In genomic region chr5:96934291-96934694, GRCh38 we compare ENCODE assay signal across 8 cellular contexts. TPM values are rescaled to one million over a fixed set of nuclear protein-coding genes. Genes with fewer than 3 reads are reported as not detected.
DNase-seq lines count a peak whose midpoint lies in the region; ATAC-seq, FAIRE-seq and TF ChIP-seq lines count a peak whose summit lies in the region.

No MANE protein-coding gene starts in this region.

- H3K27me3 ChIP-seq in IMR-90 (ENCODE audit: control insufficient read depth, insufficient read depth, low read length): no peaks in the 10 kb centered on the region

- H3K9ac ChIP-seq in IMR-90 (ENCODE audit: low read depth, low read length) (peak overlapping the region; percentile 95), kidney (ENCODE audit: low read length in 2 of 2) (peak overlapping the region; percentile 18 to 93)

- WGBS in IMR-90 (ENCODE audit: extremely low coverage in 2 of 2, insufficient read length in 1 of 2), 2 experiments: 0% methylated on average over 3 of the region's 9 CpGs; no CpG with 5 or more reads in 1 of the 2 experiments

- no peak for ATAC-seq in IMR-90 (ENCODE audit: low read depth)
- ATAC-seq in activated naive CD8-positive, alpha-beta T cell treated with anti-CD3 and anti-CD28 coated beads, Interleukin-2, amount 10 ng/mL, durations not matched to agents 7 days and 5 days (ENCODE audit: low read depth): no peak
- no peak for ATAC-seq in GM18867 (IDR thresholded peaks at IDR 0.05; ENCODE audit: unreplicated experiment)

- no peaks in the 10 kb centered on the region for H3K9me3 Mint-ChIP-seq in activated naive CD8-positive, alpha-beta T cell treated with anti-CD3 and anti-CD28 coated beads, Interleukin-2, amount 10 ng/mL, durations not matched to agents 7 days and 5 days

- peak overlapping the region; percentile 89 for H3K14ac ChIP-seq in IMR-90 (replicated peaks; ENCODE audit: low read depth, low read length)

- dilution Hi-C loops in IMR-90 (cut with HindIII; ENCODE audit: low sequenced_read_pairs, unreplicated experiment): no loop called here

- H4K91ac ChIP-seq in IMR-90 (ENCODE audit: insufficient read depth, low read depth, low read length): peak overlapping the region; percentile 83

- no peak for FAIRE-seq in kidney (lab: Jason Lieb, UNC)

- H2BK20ac ChIP-seq in IMR-90 (ENCODE audit: low read depth, low read length): peak overlapping the region; percentile 22

- no peaks in the 10 kb centered on the region for H4K20me1 ChIP-seq in IMR-90 (ENCODE audit: insufficient read depth, low read length)

- no peaks in the 10 kb centered on the region for H3K36me3 ChIP-seq in IMR-90 (ENCODE audit: control insufficient read depth, insufficient read depth, low read length)
- H3K36me3 ChIP-seq in kidney (ENCODE audit: control insufficient read depth in 1 of 2, insufficient read depth in 2 of 2, low read length in 2 of 2): no peaks in the 10 kb centered on the region

- H3K4me3 ChIP-seq in IMR-90 (ENCODE audit: insufficient read depth, low read depth, low read length): peak overlapping the region; percentile 68
- peak overlapping the region; percentile 75 to 90 for H3K4me3 ChIP-seq in kidney (ENCODE audit: low read length in 2 of 2)

- H2BK5ac ChIP-seq in IMR-90 (ENCODE audit: low read depth, low read length, poor library complexity, severe bottlenecking): peak overlapping the region; percentile 96

- no peaks in the 10 kb centered on the region for H3K27me3 Mint-ChIP-seq in activated naive CD8-positive, alpha-beta T cell treated with anti-CD3 and anti-CD28 coated beads, Interleukin-2, amount 10 ng/mL, durations not matched to agents 7 days and 5 days

- H4K5ac ChIP-seq in IMR-90 (ENCODE audit: low read depth, low read length): peak overlapping the region; percentile 72

- H2AK5ac ChIP-seq in IMR-90 (ENCODE audit: low read depth, low read length): peak overlapping the region; percentile 60; the same call in 1 of the 2 replicates

- H3K27ac Mint-ChIP-seq in activated naive CD8-positive, alpha-beta T cell treated with anti-CD3 and anti-CD28 coated beads, Interleukin-2, amount 10 ng/mL, durations not matched to agents 7 days and 5 days: peak overlapping the region; percentile 99

- CTCF ChIA-PET in IMR-90 (lab: Yijun Ruan, JAX): no interaction called here

- H2AFZ ChIP-seq in IMR-90 (replicated peaks; ENCODE audit: low read length, poor library complexity): peak overlapping the region; percentile 95

- peak overlapping the region; percentile 95 for H3K56ac ChIP-seq in IMR-90 (ENCODE audit: extremely low read depth, insufficient read depth, low read length)

- peak overlapping the region; percentile 92 for H3K27ac ChIP-seq in IMR-90 (ENCODE audit: insufficient read depth, low read length)
- H3K27ac ChIP-seq in kidney (ENCODE audit: low read depth in 2 of 2, low read length in 2 of 2): peak overlapping the region; percentile 97 to 99
- H3K27ac ChIP-seq in substantia nigra (ENCODE audit: low read depth, low read length, poor library complexity, severe bottlenecking): peak overlapping the region; percentile 99

- peaks cover 6 to 29% of the 10 kb centered on the region in 2 experiments; a peak in 3 of 4 replicates for H3K79me1 ChIP-seq in IMR-90 (ENCODE audit: low read depth in 1 of 2, low read length in 2 of 2)

- no peak for TF ChIP-seq RAD21 in IMR-90 (IDR thresholded peaks at IDR 0.05; ENCODE audit: low read length)

- in situ Hi-C loops in IMR-90 (cut with MboI; ENCODE audit: low sequenced_read_pairs): no loop called here

- H3K4ac ChIP-seq in IMR-90 (ENCODE audit: low read depth, low read length): peak overlapping the region; percentile 82

- peak overlapping the region; percentile 82 for H2BK120ac ChIP-seq in IMR-90 (ENCODE audit: low read depth, low read length)

- DNase-seq in ELR (ENCODE audit: low read depth) (peak; percentile 49), IMR-90 (peak; percentile 42), kidney (no peak), substantia nigra (lab: John Stamatoyannopoulos, UW) (peak in 3 of 49 donors; percentile 45 to 73 (median 68)), DMS 273 treated with DMSO at 0.1 percent for 48 hours (lab: John Stamatoyannopoulos, UW) (no peak), NCI-H510A treated with DMSO at 0.1 percent for 48 hours (lab: John Stamatoyannopoulos, UW) (no peak)
- DNase-seq in activated naive CD8-positive, alpha-beta T cell treated with anti-CD3 and anti-CD28 coated beads, Interleukin-2, amount 10 ng/mL, durations not matched to agents 7 days and 5 days: no peak

- H2BK15ac ChIP-seq in IMR-90 (ENCODE audit: low read depth, low read length): peak overlapping the region; percentile 67; the same call in 2 of the 3 replicates

- H3K4me3 Mint-ChIP-seq in activated naive CD8-positive, alpha-beta T cell treated with anti-CD3 and anti-CD28 coated beads, Interleukin-2, amount 10 ng/mL, durations not matched to agents 7 days and 5 days: peak overlapping the region; percentile 95

- H3K4me2 ChIP-seq in IMR-90 (ENCODE audit: low read depth, low read length): peak overlapping the region; percentile 95

- H4K8ac ChIP-seq in IMR-90 (ENCODE audit: low read depth in 2 of 2, low read length in 2 of 2): peak overlapping the region; percentile 70 to 82

- POLR2A ChIA-PET in IMR-90 (lab: Charles Lee; ENCODE audit: unreplicated experiment): no interaction called here
- POLR2A ChIA-PET in activated naive CD8-positive, alpha-beta T cell treated with anti-CD3 and anti-CD28 coated beads, Interleukin-2, amount 10 ng/mL, durations not matched to agents 7 days and 5 days (lab: Charles Lee): interaction anchor here (0.9 to 2.2 kb wide), 11 partner anchors 10 to 126 kb away, joined by 3 to 19 read pairs (median 6); partner anchors contain the start of gene ERAP1

- H3K4me1 ChIP-seq in IMR-90 (ENCODE audit: control insufficient read depth, insufficient read depth, low read length) (no peaks in the 10 kb centered on the region; the same call in 1 of the 2 replicates), kidney (ENCODE audit: control insufficient read depth in 1 of 2, insufficient read depth in 1 of 2, low read depth in 1 of 2, low read length in 2 of 2) (peaks cover 16% of the 10 kb centered on the region in 2 donors)

- TF ChIP-seq CTCF in IMR-90 (conservative IDR thresholded peaks at IDR 0.05; ENCODE audit: low read depth, low read length): no peak
- no peak for TF ChIP-seq CTCF in kidney (IDR thresholded peaks at IDR 0.05; ENCODE audit: borderline replicate concordance, extremely low read depth, insufficient read depth)

- H3K18ac ChIP-seq in IMR-90 (ENCODE audit: low read depth, low read length): peak overlapping the region; percentile 92

- peak overlapping the region; percentile 97 for H2AK9ac ChIP-seq in IMR-90 (replicated peaks; ENCODE audit: low read depth, low read length, poor library complexity)

- H3K23ac ChIP-seq in IMR-90 (ENCODE audit: low read depth, low read length): peak overlapping the region; percentile 96

- intact Hi-C loops in IMR-90 (cut with micrococcal nuclease): loop anchor here (2.0 kb wide), 2 partner anchors 63 to 181 kb away; no protein-coding TSS in a partner anchor
- intact Hi-C loops in kidney (cut with DNase I): no loop called here

- BruUV-seq in IMR-90 (replicated peaks; lab: Mats Ljungman, UMichigan): no TSS peak

- peaks cover 35% of the 10 kb centered on the region for H3K4me1 Mint-ChIP-seq in activated naive CD8-positive, alpha-beta T cell treated with anti-CD3 and anti-CD28 coated beads, Interleukin-2, amount 10 ng/mL, durations not matched to agents 7 days and 5 days

- no peaks in the 10 kb centered on the region for H3K9me1 ChIP-seq in IMR-90 (ENCODE audit: insufficient read depth, low read length)

- H3K9me3 ChIP-seq in IMR-90 (ENCODE audit: control insufficient read depth, insufficient read depth, low read length) (no peaks in the 10 kb centered on the region), kidney (ENCODE audit: control insufficient read depth in 1 of 2, low read length in 2 of 2) (no peaks in the 10 kb centered on the region)

- H3K36me3 Mint-ChIP-seq in activated naive CD8-positive, alpha-beta T cell treated with anti-CD3 and anti-CD28 coated beads, Interleukin-2, amount 10 ng/mL, durations not matched to agents 7 days and 5 days: peaks cover 25% of the 10 kb centered on the region

- TF ChIP-seq POLR2A in IMR-90 (IDR thresholded peaks at IDR 0.05; ENCODE audit: low read depth, low read length): no peak

TF ChIP-seq in IMR-90, 13 proteins besides CTCF, POLR2A, EP300 and RAD21 (continues in another document):
- TF ChIP-seq ELK1 (IDR thresholded peaks at IDR 0.05; ENCODE audit: borderline replicate concordance, low read depth, low read length) (no peak), FOS (IDR thresholded peaks at IDR 0.05; ENCODE audit: low read depth, low read length) (no peak), RFX5 (IDR thresholded peaks at IDR 0.05; ENCODE audit: low read depth, low read length) (no peak), SMC3 (IDR thresholded peaks at IDR 0.05; ENCODE audit: low read depth, low read length) (no peak), CHD1 (IDR thresholded peaks at IDR 0.05; ENCODE audit: low read depth, low read length) (no peak), CEBPB (IDR thresholded peaks at IDR 0.05; ENCODE audit: low read depth, low read length) (no peak), MAFK (IDR thresholded peaks at IDR 0.05; ENCODE audit: low read depth, low read length) (no peak)

RNA-seq across cellular contexts. Expression of gene LNPEP, which starts 1.6 kb away (rescaled TPM):
- total RNA-seq in IMR-90 (2012; rRNA removed) (27.4 and 27.5 TPM in 2 replicates), kidney (74.3 TPM)
- polyA plus RNA-seq in IMR-90 (2012; rRNA removed) (2.7 and 3.6 TPM in 2 replicates), kidney (ENCODE audit: insufficient read depth, low read depth, low replicate concordance) (6.5 TPM)
- 0.61 and 0.63 TPM in 2 replicates for polyA plus RNA-seq in IMR-90 (2012; cell fraction: cytosol; rRNA removed)
- polyA plus RNA-seq in IMR-90 (2012; cell fraction: nucleus; rRNA removed; ENCODE audit: low replicate concordance): 1.2 and 7.0 TPM in 2 replicates
- 100 to 1,000 TPM; 100 to 106 TPM for total RNA-seq in activated naive CD8-positive, alpha-beta T cell treated with anti-CD3 and anti-CD28 coated beads, Interleukin-2, amount 10 ng/mL, durations not matched to agents 7 days and 5 days

RNA-seq across cellular contexts. Expression of gene ERAP2, which starts 58.0 kb away (rescaled TPM):
- total RNA-seq in IMR-90 (2012; rRNA removed): 18.3 and 21.3 TPM in 2 replicates
- polyA plus RNA-seq in IMR-90 (2012; rRNA removed): 10.6 and 11.0 TPM in 2 replicates
- polyA plus RNA-seq in IMR-90 (2012; cell fraction: cytosol; rRNA removed): 2.9 and 4.5 TPM in 2 replicates
- polyA plus RNA-seq in IMR-90 (2012; cell fraction: nucleus; rRNA removed; ENCODE audit: low replicate concordance): 1.2 and 8.3 TPM in 2 replicates
- 100 to 1,000 TPM; 107 to 110 TPM for total RNA-seq in activated naive CD8-positive, alpha-beta T cell treated with anti-CD3 and anti-CD28 coated beads, Interleukin-2, amount 10 ng/mL, durations not matched to agents 7 days and 5 days
- total RNA-seq in kidney: 8.2 TPM
- polyA plus RNA-seq in kidney (ENCODE audit: insufficient read depth, low read depth, low replicate concordance): 13.8 TPM

Comparison
In these comparisons a context has a peak if more than half of its experiments do, and no peak if none do; other contexts are left out.
1. DNase-seq: peak in ELR (single experiment) and IMR-90 (single experiment); none in activated naive CD8-positive, alpha-beta T cell treated with anti-CD3 and anti-CD28 coated beads, Interleukin-2, amount 10 ng/mL, durations not matched to agents 7 days and 5 days (single experiment), kidney (single experiment), DMS 273 treated with DMSO at 0.1 percent for 48 hours (single experiment) and NCI-H510A treated with DMSO at 0.1 percent for 48 hours (single experiment).
2. Peak in every context shown above with its lines, with median percentiles within 50 percentile points of each other: H3K27ac ChIP-seq.